In the genomic region with DNA sequence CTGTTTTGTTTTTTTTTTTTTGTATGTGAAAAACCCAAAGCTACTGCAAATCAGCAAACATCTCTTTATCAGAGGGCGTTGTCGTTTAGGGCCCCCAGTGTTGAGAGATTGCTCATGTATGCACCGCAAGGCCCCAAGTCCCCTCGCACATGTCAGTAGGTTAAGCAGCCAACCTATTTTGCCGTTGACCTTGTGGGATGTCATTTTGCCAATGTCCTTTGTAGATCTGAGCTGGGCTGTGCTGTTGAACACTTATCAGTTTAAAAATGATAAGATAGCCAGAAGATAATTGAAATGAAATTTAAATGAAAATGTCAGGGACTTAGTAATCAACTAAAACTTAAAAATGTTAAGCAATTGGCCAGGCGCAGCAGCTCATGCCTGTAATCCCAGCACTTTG, we compare ENCODE assay signal across 14 cellular contexts. TPM values are rescaled to one million over a fixed set of nuclear protein-coding genes. Genes with fewer than 3 reads are reported as not detected.
"Had no signal": no experiment of that assay in that cellular context is flagged by ENCODE, and none has a peak within 500 bp of the region (broad histone marks: within the 10 kb centered on the region; RNA-seq: fewer than 3 reads in every experiment).

No MANE protein-coding gene starts in this region.

- H3K4me3 ChIP-seq: colonic mucosa, heart left ventricle, sigmoid colon, skin epidermis had no signal

- H3K27me3 ChIP-seq: colonic mucosa, heart left ventricle, sigmoid colon had no signal

- H3K9me3 Mint-ChIP-seq: nephron progenitor cell had no signal

- H3K4me3 Mint-ChIP-seq: nephron progenitor cell had no signal

- H3K36me3 ChIP-seq: colonic mucosa, heart left ventricle, sigmoid colon had no signal

- H3K9me3 ChIP-seq: colonic mucosa, heart left ventricle, sigmoid colon had no signal

- H3K27ac Mint-ChIP-seq: nephron progenitor cell had no signal

- DNase-seq: colonic mucosa; effector CD4-positive, alpha-beta T cell; foreskin melanocyte; heart left ventricle; islet precursor cell; mammary epithelial cell; naive thymus-derived CD4-positive, alpha-beta T cell; nephron progenitor cell; sigmoid colon; stimulated activated CD4-positive, alpha-beta T cell treated with anti-CD3 and anti-CD28 coated beads, Interleukin-12 subunit alpha, Interleukin-12 subunit beta, amount 100 ng/mL, for 4 hours; stimulated activated naive CD4-positive, alpha-beta T cell treated with Interleukin-2 at 50 U/mL for 16 hours; trophoblast cell had no signal

- H3K4me1 ChIP-seq: colonic mucosa, sigmoid colon had no signal

- H3K27me3 Mint-ChIP-seq: naive thymus-derived CD4-positive, alpha-beta T cell had no signal

- H3K27ac ChIP-seq: colonic mucosa, heart left ventricle, sigmoid colon, skin epidermis had no signal

- ATAC-seq: heart left ventricle, left lobe of liver had no signal

RNA-seq across cellular contexts. Expression of gene SLC16A6, which starts 26.5 kb away (rescaled TPM):
- polyA plus RNA-seq: mammary epithelial cell had no signal
